ENCODE assay signal across 1 cellular context in genomic region chr12:13099066-13099909, GRCh38.
TF ChIP-seq lines count a peak whose summit lies in the region.

No MANE protein-coding gene starts in this region.

TF ChIP-seq in GM23338, 12 proteins besides CTCF, POLR2A, EP300 and RAD21 (continued from another document):
- TF ChIP-seq REST (IDR thresholded peaks at IDR 0.05; ENCODE audit: unreplicated experiment) = no peak
- TF ChIP-seq ETS1 (IDR thresholded peaks at IDR 0.05) = no peak
- TF ChIP-seq POLR2AphosphoS5 (IDR thresholded peaks at IDR 0.05; ENCODE audit: low read depth) = no peak
- no peak for TF ChIP-seq CREB1 (CRISPR knock-in tag; IDR thresholded peaks at IDR 0.05; ENCODE audit: low read depth)
- TF ChIP-seq EZH2phosphoT487 (IDR thresholded peaks at IDR 0.05; ENCODE audit: unreplicated experiment) = no peak
- no peak for TF ChIP-seq EZH2 (IDR thresholded peaks at IDR 0.05; ENCODE audit: low read depth, unreplicated experiment)
- TF ChIP-seq STAT1 (IDR thresholded peaks at IDR 0.05; ENCODE audit: unreplicated experiment) = no peak
- TF ChIP-seq ZNF114 (CRISPR knock-in tag; IDR thresholded peaks at IDR 0.05) = no peak
- TF ChIP-seq JUNB (IDR thresholded peaks at IDR 0.05; ENCODE audit: unreplicated experiment) = no peak
- no peak for TF ChIP-seq ZNF331 (CRISPR knock-in tag; IDR thresholded peaks at IDR 0.05; ENCODE audit: low read depth)
- no peak for TF ChIP-seq NANOG (IDR thresholded peaks at IDR 0.05; ENCODE audit: borderline replicate concordance)
TF ChIP-seq in GM23338: peak in this region for 0.
